ENCODE assay signal across 8 cellular contexts in the genomic region with DNA sequence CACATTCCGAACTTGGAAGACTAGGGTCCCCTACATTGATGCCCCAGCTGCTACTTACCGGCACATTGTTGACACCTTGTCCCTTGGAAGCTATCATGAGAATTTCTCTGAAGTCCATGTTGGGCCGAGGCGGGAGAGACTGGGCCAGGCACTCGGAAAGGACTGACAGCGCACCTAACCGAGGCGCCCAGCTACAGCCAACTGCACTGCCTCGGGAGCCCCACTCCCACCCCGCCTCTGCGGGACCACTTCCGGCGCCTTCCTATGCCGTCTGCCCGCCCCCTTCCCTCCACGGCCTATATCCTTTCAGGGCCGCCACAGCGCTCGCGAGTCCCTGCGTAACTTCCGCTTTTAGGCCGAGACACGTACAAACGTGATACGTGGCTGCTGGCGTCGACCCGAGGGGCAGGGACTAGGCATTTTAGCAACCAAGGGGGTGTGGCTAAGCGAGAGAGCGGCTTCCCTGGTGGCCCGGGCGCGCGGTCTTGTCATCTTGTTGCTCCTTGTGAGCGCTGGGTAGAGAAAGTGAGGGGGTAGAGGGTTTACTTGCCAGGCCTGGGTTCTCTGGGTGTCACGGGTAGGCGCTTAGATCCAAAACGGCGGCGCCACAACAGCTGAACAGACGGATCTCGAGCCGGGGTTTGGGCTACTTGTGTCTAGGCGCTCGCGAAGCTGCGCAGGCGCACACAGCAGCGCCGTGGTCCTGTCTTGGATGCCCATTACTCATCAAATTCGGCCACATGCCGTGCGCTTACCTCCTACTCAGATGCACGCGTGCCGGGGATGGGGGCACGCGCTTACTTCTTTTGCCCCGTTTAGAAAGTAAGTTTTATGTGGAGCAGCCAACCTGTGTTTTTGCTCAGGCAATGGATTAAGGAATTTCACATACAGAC. TPM values are rescaled to one million over a fixed set of nuclear protein-coding genes. Genes with fewer than 3 reads are reported as not detected.
A peak's percentile ranks its signal among the peaks of the same experiment; 100 is the strongest.
DNase-seq lines count a peak whose midpoint lies in the region; ATAC-seq and TF ChIP-seq lines count a peak whose summit lies in the region.

A gene with protein sequence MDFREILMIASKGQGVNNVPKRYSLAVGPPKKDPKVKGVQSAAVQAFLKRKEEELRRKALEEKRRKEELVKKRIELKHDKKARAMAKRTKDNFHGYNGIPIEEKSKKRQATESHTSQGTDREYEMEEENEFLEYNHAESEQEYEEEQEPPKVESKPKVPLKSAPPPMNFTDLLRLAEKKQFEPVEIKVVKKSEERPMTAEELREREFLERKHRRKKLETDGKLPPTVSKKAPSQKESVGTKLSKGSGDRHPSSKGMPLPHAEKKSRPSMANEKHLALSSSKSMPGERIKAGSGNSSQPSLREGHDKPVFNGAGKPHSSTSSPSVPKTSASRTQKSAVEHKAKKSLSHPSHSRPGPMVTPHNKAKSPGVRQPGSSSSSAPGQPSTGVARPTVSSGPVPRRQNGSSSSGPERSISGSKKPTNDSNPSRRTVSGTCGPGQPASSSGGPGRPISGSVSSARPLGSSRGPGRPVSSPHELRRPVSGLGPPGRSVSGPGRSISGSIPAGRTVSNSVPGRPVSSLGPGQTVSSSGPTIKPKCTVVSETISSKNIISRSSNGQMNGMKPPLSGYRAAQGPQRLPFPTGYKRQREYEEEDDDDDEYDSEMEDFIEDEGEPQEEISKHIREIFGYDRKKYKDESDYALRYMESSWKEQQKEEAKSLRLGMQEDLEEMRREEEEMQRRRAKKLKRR (minus strand): TSS at position 203 of the 893 bp plus-strand sequence. CDS start 85 bp downstream, at position 118.

- 0% methylated on average over 25 of the region's 60 CpGs for WGBS in right lobe of liver (ENCODE audit: insufficient coverage, low coverage, low lambda C conversion rate, missing lambda C conversion rate)

- CTCF ChIA-PET in activated CD4-positive, alpha-beta memory T cell treated with anti-CD3 and anti-CD28 coated beads for 36 hours (lab: Charles Lee), result interaction anchor here (0.6 to 4.6 kb wide), 10 partner anchors 11 to 519 kb away, joined by 3 to 24 read pairs (median 4); partner anchors contain the start of gene UEVLD

- H3K27ac ChIP-seq in duodenal mucosa (ENCODE audit: low read depth, low read length) (peak within 1 kb of the TSS; percentile 78), right lobe of liver (peak within 1 kb of the TSS; percentile 87 to 91 (median 90))

- peaks cover 2% of the 10 kb centered on the region for H3K36me3 Mint-ChIP-seq in activated CD4-positive, alpha-beta memory T cell treated with anti-CD3 and anti-CD28 coated beads for 36 hours

- H3K27me3 ChIP-seq in duodenal mucosa (ENCODE audit: control insufficient read depth in 1 of 2, insufficient read depth in 2 of 2, low read length in 2 of 2), result no peaks in the 10 kb centered on the region
- H3K27me3 ChIP-seq in right lobe of liver, result no peaks in the 10 kb centered on the region

- H3K4me1 ChIP-seq in duodenal mucosa (ENCODE audit: control insufficient read depth in 1 of 2, insufficient read depth in 2 of 2, low read length in 2 of 2), result peaks cover 9 to 16% of the 10 kb centered on the region in 2 donors
- H3K4me1 ChIP-seq in right lobe of liver, result peaks cover 0 to 11% (median 0%) of the 10 kb centered on the region in 4 donors

- peak; percentile 91 for TF ChIP-seq POLR2A in right lobe of liver (IDR thresholded peaks at IDR 0.05)

- ATAC-seq in GM19438 (IDR thresholded peaks at IDR 0.05; ENCODE audit: low read depth, unreplicated experiment) (peak; percentile 96), HG03575 (IDR thresholded peaks at IDR 0.05; ENCODE audit: extremely low read depth, insufficient number of reproducible peaks, low FRiP score, unreplicated experiment) (peak; percentile 78), right lobe of liver (peak; percentile 99)

- H3K4me3 ChIP-seq in duodenal mucosa (ENCODE audit: low read depth in 1 of 2, low read length in 2 of 2) (peak within 1 kb of the TSS; percentile 82 to 95), right lobe of liver (peak within 1 kb of the TSS; percentile 72 to 97 (median 87))

- no peaks in the 10 kb centered on the region for H3K9me3 ChIP-seq in duodenal mucosa (ENCODE audit: control insufficient read depth in 1 of 2, low read length in 2 of 2)
- no peaks in the 10 kb centered on the region for H3K9me3 ChIP-seq in right lobe of liver

- H3K9me3 Mint-ChIP-seq in activated CD4-positive, alpha-beta memory T cell treated with anti-CD3 and anti-CD28 coated beads for 36 hours, result no peaks in the 10 kb centered on the region

- POLR2A ChIA-PET in activated CD4-positive, alpha-beta memory T cell treated with anti-CD3 and anti-CD28 coated beads for 36 hours (lab: Charles Lee), result interaction anchor here (1.2 to 3.8 kb wide), 12 partner anchors 14 to 312 kb away, joined by 3 to 61 read pairs (median 8); partner anchors contain the start of genes GTF2H1, HPS5, LDHA and TSG101

- DNase-seq in CD1c-positive myeloid dendritic cell (ENCODE audit: extremely low spot score) (peak; percentile 100), NCI-H82 treated with DMSO at 0.1 percent for 48 hours (lab: John Stamatoyannopoulos, UW; ENCODE audit: unreplicated experiment) (peak; percentile 88), right lobe of liver (peak; percentile 99 to 100 (median 99))
- DNase-seq in activated CD4-positive, alpha-beta memory T cell treated with anti-CD3 and anti-CD28 coated beads for 36 hours, result peak; percentile 99
- peak; percentile 91 to 99 for DNase-seq in stimulated activated CD4-positive, alpha-beta T cell treated with anti-CD3 and anti-CD28 coated beads, Interleukin-4, amount 100 ng/mL, for 4 hours

- peak within 1 kb of the TSS; percentile 92 to 97 for H3K9ac ChIP-seq in duodenal mucosa (ENCODE audit: low read depth in 1 of 2, low read length in 2 of 2)

- peak within 1 kb of the TSS; percentile 99 for H3K27ac Mint-ChIP-seq in activated CD4-positive, alpha-beta memory T cell treated with anti-CD3 and anti-CD28 coated beads for 36 hours

- H3K4me3 Mint-ChIP-seq in activated CD4-positive, alpha-beta memory T cell treated with anti-CD3 and anti-CD28 coated beads for 36 hours, result peak within 1 kb of the TSS; percentile 89

- no peaks in the 10 kb centered on the region for H3K36me3 ChIP-seq in duodenal mucosa (ENCODE audit: control insufficient read depth in 1 of 2, insufficient read depth in 2 of 2, low read length in 2 of 2)
- H3K36me3 ChIP-seq in right lobe of liver, result no peaks in the 10 kb centered on the region

- H3K4me1 Mint-ChIP-seq in activated CD4-positive, alpha-beta memory T cell treated with anti-CD3 and anti-CD28 coated beads for 36 hours (ENCODE audit: low read depth), result peaks cover 22% of the 10 kb centered on the region

- TF ChIP-seq CTCF in right lobe of liver (IDR thresholded peaks at IDR 0.05), result peak in 3 of 4 donors; percentile 6 to 14 (median 12)

- H3K27me3 Mint-ChIP-seq in activated CD4-positive, alpha-beta memory T cell treated with anti-CD3 and anti-CD28 coated beads for 36 hours, result no peaks in the 10 kb centered on the region

- intact Hi-C loops in activated CD4-positive, alpha-beta memory T cell treated with anti-CD3 and anti-CD28 coated beads for 36 hours (cut with micrococcal nuclease), result loop anchor here (1.0 to 5.0 kb wide), 12 partner anchors 18 to 1557 kb away; partner anchors contain the start of genes GTF2H1, HPS5, LDHA and RPS13
- intact Hi-C loops in right lobe of liver (cut with DNase I), result no loop called here

RNA-seq across cellular contexts. Expression of the gene that starts here (rescaled TPM):
- 10 to 100 TPM; 18.7 to 23.4 TPM for total RNA-seq in activated CD4-positive, alpha-beta memory T cell treated with anti-CD3 and anti-CD28 coated beads for 36 hours
- total RNA-seq in right lobe of liver, result 10 to 100 TPM in 1 of 6 experiments, 1 to 10 TPM in 5; 6.3 to 14.7 (median 8.4) TPM

Comparison
In these comparisons a context has a peak if more than half of its experiments do, and no peak if none do; other contexts are left out.
1. Peak in every context shown above with its lines: DNase-seq, ATAC-seq, H3K4me3 ChIP-seq and H3K27ac ChIP-seq.